Comparison of ENCODE assay signal across 23 cellular contexts in genomic region chr2:221109552-221109951, GRCh38.
"Had no signal": no experiment of that assay in that cellular context is flagged by ENCODE, and none has a peak within 500 bp of the region (broad histone marks: within the 10 kb centered on the region; RNA-seq: fewer than 3 reads in every experiment).

No MANE protein-coding gene starts in this region.

- H3K36me3 Mint-ChIP-seq: activated naive CD8-positive, alpha-beta T cell treated with anti-CD3 and anti-CD28 coated beads, Interleukin-2, amount 10 ng/mL, durations not matched to agents 7 days and 5 days; mesothelial cell of epicardium; natural killer cell treated with Interleukin-12 subunit alpha and Interleukin-12 subunit beta and Interleukin-15 and Interleukin-18, amount 100 ng/mL, for 72 hours; stimulated activated naive B cell treated with anti-CD40 and anti-IgM and Interleukin-4, amounts not matched to agents 10 μg/mL and 1 μg/mL and 100 μg/mL, for 72 hours had no signal

- DNase-seq: activated CD4-positive, alpha-beta T cell treated with anti-CD3 and anti-CD28 coated beads for 48 hours; activated CD4-positive, CD25-positive, alpha-beta regulatory T cell; activated CD8-positive, alpha-beta T cell treated with anti-CD3 and anti-CD28 coated beads, Interleukin-2, amount 10 ng/mL, durations not matched to agents 7 days and 5 days; activated naive CD4-positive, alpha-beta T cell treated with Interleukin-2 at 50 U/mL for 16 hours; activated naive CD8-positive, alpha-beta T cell treated with anti-CD3 and anti-CD28 coated beads, Interleukin-2, amount 10 ng/mL, durations not matched to agents 7 days and 5 days; activated T-cell treated with anti-CD3 and anti-CD28 coated beads, Interleukin-2, amount 50 U/mL, for 24 hours; aorta; brain microvascular endothelial cell; central memory CD4-positive, alpha-beta T cell; foreskin melanocyte; glutamatergic neuron; hypothalamus; islet precursor cell; left lung; stimulated activated naive B cell treated with anti-CD40 and anti-IgM and Interleukin-4, amounts not matched to agents 10 μg/mL and 1 μg/mL and 100 μg/mL, for 72 hours; T-helper 9 cell; upper lobe of left lung had no signal

- H3K27me3 Mint-ChIP-seq: activated naive CD8-positive, alpha-beta T cell treated with anti-CD3 and anti-CD28 coated beads, Interleukin-2, amount 10 ng/mL, durations not matched to agents 7 days and 5 days had no signal

- H3K27ac ChIP-seq: brain microvascular endothelial cell, left lung, neutrophil, parathyroid adenoma, thoracic aorta, upper lobe of left lung had no signal

- H3K4me3 Mint-ChIP-seq: activated CD8-positive, alpha-beta T cell treated with anti-CD3 and anti-CD28 coated beads, Interleukin-2, amount 10 ng/mL, durations not matched to agents 7 days and 5 days; activated naive CD8-positive, alpha-beta T cell treated with anti-CD3 and anti-CD28 coated beads, Interleukin-2, amount 10 ng/mL, durations not matched to agents 7 days and 5 days; activated T-cell treated with anti-CD3 and anti-CD28 coated beads, Interleukin-2, amount 50 U/mL, for 24 hours; mesothelial cell of epicardium; natural killer cell treated with Interleukin-12 subunit alpha and Interleukin-12 subunit beta and Interleukin-15 and Interleukin-18, amount 100 ng/mL, for 72 hours; stimulated activated naive B cell treated with anti-CD40 and anti-IgM and Interleukin-4, amounts not matched to agents 10 μg/mL and 1 μg/mL and 100 μg/mL, for 72 hours had no signal

- H3K9me3 Mint-ChIP-seq: activated naive CD8-positive, alpha-beta T cell treated with anti-CD3 and anti-CD28 coated beads, Interleukin-2, amount 10 ng/mL, durations not matched to agents 7 days and 5 days; activated T-cell treated with anti-CD3 and anti-CD28 coated beads, Interleukin-2, amount 50 U/mL, for 24 hours; activated T-helper 2 cell treated with anti-CD3 and anti-CD28 coated beads, Interferon-gamma antibody, Interleukin-2, Interleukin-4, amounts not matched to agents 10 μg/mL and 5 μg/mL and 100 μg/mL, durations not matched to agents 14 hours and 24 hours and 36 hours; mesothelial cell of epicardium; natural killer cell treated with Interleukin-12 subunit alpha and Interleukin-12 subunit beta and Interleukin-15 and Interleukin-18, amount 100 ng/mL, for 72 hours; stimulated activated naive B cell treated with anti-CD40 and anti-IgM and Interleukin-4, amounts not matched to agents 10 μg/mL and 1 μg/mL and 100 μg/mL, for 72 hours had no signal

- H3K4me1 Mint-ChIP-seq: activated naive CD8-positive, alpha-beta T cell treated with anti-CD3 and anti-CD28 coated beads, Interleukin-2, amount 10 ng/mL, durations not matched to agents 7 days and 5 days had no signal

- H3K4me3 ChIP-seq: left lung, thoracic aorta, upper lobe of left lung had no signal

- ATAC-seq: activated CD8-positive, alpha-beta T cell treated with anti-CD3 and anti-CD28 coated beads, Interleukin-2, amount 10 ng/mL, durations not matched to agents 7 days and 5 days; left lung; natural killer cell treated with Interleukin-12 subunit alpha and Interleukin-12 subunit beta and Interleukin-15 and Interleukin-18, amount 100 ng/mL, for 72 hours; stimulated activated naive B cell treated with anti-CD40 and anti-IgM and Interleukin-4, amounts not matched to agents 10 μg/mL and 1 μg/mL and 100 μg/mL, for 72 hours had no signal

- H3K27ac Mint-ChIP-seq: activated CD8-positive, alpha-beta T cell treated with anti-CD3 and anti-CD28 coated beads, Interleukin-2, amount 10 ng/mL, durations not matched to agents 7 days and 5 days; activated naive CD8-positive, alpha-beta T cell treated with anti-CD3 and anti-CD28 coated beads, Interleukin-2, amount 10 ng/mL, durations not matched to agents 7 days and 5 days; activated T-cell treated with anti-CD3 and anti-CD28 coated beads, Interleukin-2, amount 50 U/mL, for 24 hours; activated T-helper 2 cell treated with anti-CD3 and anti-CD28 coated beads, Interferon-gamma antibody, Interleukin-2, Interleukin-4, amounts not matched to agents 10 μg/mL and 5 μg/mL and 100 μg/mL, durations not matched to agents 14 hours and 24 hours and 36 hours; mesothelial cell of epicardium; natural killer cell treated with Interleukin-12 subunit alpha and Interleukin-12 subunit beta and Interleukin-15 and Interleukin-18, amount 100 ng/mL, for 72 hours; stimulated activated naive B cell treated with anti-CD40 and anti-IgM and Interleukin-4, amounts not matched to agents 10 μg/mL and 1 μg/mL and 100 μg/mL, for 72 hours had no signal
